ENCODE assay signal across 8 cellular contexts in the genomic region with DNA sequence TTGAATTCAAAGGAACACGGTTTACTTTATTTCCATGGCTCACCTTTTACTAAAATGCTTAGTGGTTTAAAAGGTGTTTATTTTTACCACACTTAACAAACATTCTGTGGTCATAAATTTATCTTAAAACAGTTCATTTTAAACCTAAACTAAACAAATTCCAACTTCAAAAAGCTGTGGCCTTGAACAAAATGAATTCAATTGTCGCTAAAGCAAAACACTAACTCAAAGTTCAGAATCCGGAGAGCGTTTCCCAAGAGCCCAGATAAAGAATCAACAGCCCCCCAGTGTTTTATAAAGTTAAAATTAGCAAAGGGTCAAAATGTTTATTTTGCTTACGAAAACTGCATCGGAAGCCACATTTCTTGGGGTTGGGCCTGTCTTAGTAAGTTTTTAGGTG. TPM values are rescaled to one million over a fixed set of nuclear protein-coding genes. Genes with fewer than 3 reads are reported as not detected.
DNase-seq lines count a peak whose midpoint lies in the region; ATAC-seq and TF ChIP-seq lines count a peak whose summit lies in the region.

No MANE protein-coding gene starts in this region.

- DNase-seq in H7 (no peak), WERI-Rb-1 (no peak), skeletal muscle cell (ENCODE audit: low read depth) (no peak), NCI-H2171 treated with DMSO at 0.1 percent for 48 hours (lab: John Stamatoyannopoulos, UW) (no peak), SKM-1 (lab: John Stamatoyannopoulos, UW; ENCODE audit: unreplicated experiment) (no peak)

- H3K27me3 ChIP-seq in H7 (ENCODE audit: control insufficient read depth, insufficient read depth, low read length): no peaks in the 10 kb centered on the region
- H3K27me3 ChIP-seq in WERI-Rb-1 (ENCODE audit: insufficient read depth, low read depth, severe bottlenecking): no peaks in the 10 kb centered on the region
- H3K27me3 ChIP-seq in gastroesophageal sphincter: no peaks in the 10 kb centered on the region

- H3K36me3 ChIP-seq in H7 (replicated peaks; ENCODE audit: control insufficient read depth, insufficient read depth, low read length): peaks cover 2% of the 10 kb centered on the region
- H3K36me3 ChIP-seq in WERI-Rb-1: peaks cover 39% of the 10 kb centered on the region
- H3K36me3 ChIP-seq in gastroesophageal sphincter: peaks cover 0 to 3% of the 10 kb centered on the region in 2 donors

- peaks cover 0 to 55% (median 16%) of the 10 kb centered on the region in 3 donors for H3K4me1 ChIP-seq in gastroesophageal sphincter

- 1 to 4% methylated on average over 6 of the region's 6 CpGs for WGBS in gastroesophageal sphincter (ENCODE audit: low coverage in 1 of 2), 2 donors

- peak overlapping the region; percentile 91 for H3K27ac ChIP-seq in WERI-Rb-1
- H3K27ac ChIP-seq in gastroesophageal sphincter: peak overlapping the region; percentile 73 to 97 (median 90)

- H3K9me3 ChIP-seq in WERI-Rb-1 (ENCODE audit: severe bottlenecking) (no peaks in the 10 kb centered on the region), gastroesophageal sphincter (no peaks in the 10 kb centered on the region)

- no peak for ATAC-seq in gastroesophageal sphincter
- ATAC-seq in HG03045 (IDR thresholded peaks at IDR 0.05; ENCODE audit: unreplicated experiment): no peak
- no peak for ATAC-seq in GM18517 (IDR thresholded peaks at IDR 0.05; ENCODE audit: unreplicated experiment)

- H3K4me3 ChIP-seq in H7 (ENCODE audit: insufficient read depth, low read depth, low read length) (peak overlapping the region; percentile 92), WERI-Rb-1 (ENCODE audit: low read depth, low read length) (peak overlapping the region; percentile 100), gastroesophageal sphincter (peak overlapping the region; percentile 69 to 71), skeletal muscle cell (ENCODE audit: low read depth, low read length) (peak overlapping the region; percentile 94)

- TF ChIP-seq POLR2A in gastroesophageal sphincter (IDR thresholded peaks at IDR 0.05): no peak

- no peak for TF ChIP-seq CTCF in WERI-Rb-1 (IDR thresholded peaks at IDR 0.05; ENCODE audit: low read depth, low read length)
- TF ChIP-seq CTCF in gastroesophageal sphincter (IDR thresholded peaks at IDR 0.05): no peak

- no peak for TF ChIP-seq EP300 in gastroesophageal sphincter (IDR thresholded peaks at IDR 0.05)

RNA-seq across cellular contexts. Expression of gene PUM1, which starts 1.4 kb away (rescaled TPM):
- total RNA-seq in H7 (2014; rRNA removed; shearing (Covaris generic)): 105 and 115 TPM in 2 replicates
- 10 to 100 TPM; 83.8 to 90.7 (median 88.4) TPM for total RNA-seq in gastroesophageal sphincter
